Comparison of ENCODE assay signal across 10 cellular contexts in the genomic region with DNA sequence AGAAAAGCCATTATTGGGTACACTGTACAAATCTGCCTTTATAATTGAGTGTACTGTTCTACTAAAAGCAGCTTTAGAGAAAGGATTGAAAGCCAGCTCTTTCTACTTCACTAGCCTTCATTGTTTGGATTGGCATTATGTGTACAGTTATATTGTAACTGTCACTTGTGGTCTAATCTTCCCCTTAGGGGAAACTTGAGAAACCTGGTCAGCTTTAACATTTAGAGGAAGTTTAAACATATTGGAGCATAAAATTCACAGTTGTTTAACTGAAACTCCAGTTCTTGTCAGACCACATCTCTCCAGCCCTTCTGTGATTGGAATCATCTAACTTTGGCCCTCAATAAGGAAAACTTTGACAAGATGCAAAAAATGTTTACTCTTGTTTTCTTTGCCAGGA. TPM values are rescaled to one million over a fixed set of nuclear protein-coding genes. Genes with fewer than 3 reads are reported as not detected.
DNase-seq lines count a peak whose midpoint lies in the region; ATAC-seq and TF ChIP-seq lines count a peak whose summit lies in the region.
"Had no signal": no experiment of that assay in that cellular context is flagged by ENCODE, and none has a peak within 500 bp of the region (broad histone marks: within the 10 kb centered on the region; RNA-seq: fewer than 3 reads in every experiment).

No MANE protein-coding gene starts in this region.

- H3K36me3 ChIP-seq in esophagus muscularis mucosa: peaks cover 0 to 8% (median 3%) of the 10 kb centered on the region in 4 donors
- no peaks in the 10 kb centered on the region for H3K36me3 ChIP-seq in uterus
- no peaks in the 10 kb centered on the region for H3K36me3 ChIP-seq in ovary
- H3K36me3 ChIP-seq: cardiac muscle cell had no signal

- H3K4me1 ChIP-seq in esophagus muscularis mucosa (peaks cover 78 to 100% (median 99%) of the 10 kb centered on the region in 4 donors), uterus (peaks cover 6 to 18% of the 10 kb centered on the region in 2 donors), ovary (ENCODE audit: insufficient read depth) (peaks cover 15% of the 10 kb centered on the region)

- CTCF ChIA-PET in GM10248 (lab: Yijun Ruan, JAX): interaction anchor here (0.9 to 1.3 kb wide), 2 partner anchors 15 to 18 kb away, joined by 3 to 6 read pairs; no protein-coding TSS in a partner anchor

- ATAC-seq in GM21529 (IDR thresholded peaks at IDR 0.05; ENCODE audit: unreplicated experiment): peak; percentile 55
- ATAC-seq in left lobe of liver: no peak
- ATAC-seq: HCT116 had no signal

- H3K4me3 ChIP-seq in esophagus muscularis mucosa (peak overlapping the region in 2 of 4 donors; percentile 25 to 36), uterus (no peak overlapping the region), ovary (no peak overlapping the region)
- H3K4me3 ChIP-seq: cardiac muscle cell had no signal

- POLR2A ChIA-PET in GM10248 (lab: Yijun Ruan, JAX): no interaction called here

- intact Hi-C loops in esophagus muscularis mucosa (cut with DNase I): loop anchor here (10.0 kb wide), 1 partner anchor 545 kb away; no protein-coding TSS in a partner anchor
- intact Hi-C loops in uterus (cut with DNase I; ENCODE audit: low total_unique reads): no loop called here
- intact Hi-C loops in ovary (cut with DNase I): loop anchor here in 1 of 4 donors (10.0 kb wide), 1 partner anchor 1915 kb away; no protein-coding TSS in a partner anchor

- DNase-seq in GM10248 (ENCODE audit: extremely low spot score): peak; percentile 32
- DNase-seq in NAMALWA (ENCODE audit: low spot score): peak; percentile 29
- DNase-seq in esophagus muscularis mucosa (ENCODE audit: extremely low spot score): no peak
- no peak for DNase-seq in uterus
- no peak for DNase-seq in left lobe of liver (ENCODE audit: low spot score)
- no peak for DNase-seq in cortex of kidney (lab: John Stamatoyannopoulos, UW)
- no peak for DNase-seq in ovary

- TF ChIP-seq CTCF in GM10248 (IDR thresholded peaks at IDR 0.05; ENCODE audit: control extremely low read depth, extremely low read depth, low read depth, missing control alignments): no peak
- TF ChIP-seq CTCF in esophagus muscularis mucosa (IDR thresholded peaks at IDR 0.05): no peak
- TF ChIP-seq CTCF in uterus (IDR thresholded peaks at IDR 0.05): no peak
- TF ChIP-seq CTCF in ovary (IDR thresholded peaks at IDR 0.05): no peak

- H3K9me3 ChIP-seq in esophagus muscularis mucosa (no peaks in the 10 kb centered on the region), uterus (no peaks in the 10 kb centered on the region), ovary (no peaks in the 10 kb centered on the region)

- H3K27me3 ChIP-seq in esophagus muscularis mucosa (no peaks in the 10 kb centered on the region), uterus (no peaks in the 10 kb centered on the region), ovary (no peaks in the 10 kb centered on the region)
- H3K27me3 ChIP-seq: cardiac muscle cell had no signal

- TF ChIP-seq EP300 in esophagus muscularis mucosa (IDR thresholded peaks at IDR 0.05) (no peak), ovary (IDR thresholded peaks at IDR 0.05) (no peak)

- peak overlapping the region; percentile 42 to 74 (median 64) for H3K27ac ChIP-seq in esophagus muscularis mucosa (replicated peaks in 1 of 4)
- H3K27ac ChIP-seq in uterus: peak overlapping the region; percentile 68 to 72
- H3K27ac ChIP-seq in ovary: peak overlapping the region in 1 of 2 donors; percentile 60
- H3K27ac ChIP-seq: cardiac muscle cell had no signal

- no peak for TF ChIP-seq POLR2A in esophagus muscularis mucosa (IDR thresholded peaks at IDR 0.05; ENCODE audit: low read depth)
- no peak for TF ChIP-seq POLR2A in uterus (IDR thresholded peaks at IDR 0.05)
- no peak for TF ChIP-seq POLR2A in ovary (IDR thresholded peaks at IDR 0.05)

RNA-seq across cellular contexts. Expression of a gene that starts 24.6 kb away (rescaled TPM):
- total RNA-seq in esophagus muscularis mucosa (100 to 1,000 TPM; 244 to 563 (median 329) TPM), uterus (100 to 1,000 TPM; 101 to 358 (median 190) TPM), left lobe of liver (149 TPM), ovary (100 to 1,000 TPM in 3 of 7 donors, 10 to 100 TPM in 4; 59.5 to 206 (median 82.0) TPM)
- polyA plus RNA-seq in ovary: 10 to 100 TPM; 25.2 to 78.2 TPM

Comparison
In these comparisons a context has a peak if more than half of its experiments do, and no peak if none do; other contexts are left out.
1. DNase-seq: peak in GM10248 (single experiment) and NAMALWA (single experiment); none in esophagus muscularis mucosa (single experiment), uterus (0 of 2), left lobe of liver (single experiment), cortex of kidney (single experiment) and ovary (0 of 5).